Comparison of ENCODE assay signal across 32 cellular contexts in the genomic region with DNA sequence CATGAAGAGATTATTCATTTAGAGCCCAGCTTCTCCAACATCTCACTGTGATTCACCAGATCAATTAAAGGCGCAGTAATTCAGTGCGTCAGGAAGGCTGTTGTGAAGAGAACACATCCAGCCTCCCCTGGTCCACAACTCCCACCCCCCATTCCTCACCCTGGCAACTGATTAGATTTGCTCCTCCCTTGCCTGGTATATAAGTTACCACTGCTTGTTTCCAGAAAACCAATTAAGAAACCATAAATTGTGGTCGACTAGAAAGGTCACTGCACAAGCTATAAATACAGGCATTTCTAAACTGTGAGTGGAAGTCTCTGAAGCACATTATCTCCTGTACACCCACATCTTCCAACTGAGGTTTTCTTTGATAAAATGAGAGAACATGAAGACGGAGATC. TPM values are rescaled to one million over a fixed set of nuclear protein-coding genes. Genes with fewer than 3 reads are reported as not detected.
DNase-seq lines count a peak whose midpoint lies in the region; ATAC-seq, FAIRE-seq and TF ChIP-seq lines count a peak whose summit lies in the region.
"Had no signal": no experiment of that assay in that cellular context is flagged by ENCODE, and none has a peak within 500 bp of the region (broad histone marks: within the 10 kb centered on the region; RNA-seq: fewer than 3 reads in every experiment).

No MANE protein-coding gene starts in this region.

- peak overlapping the region; percentile 31 for H3K4me3 Mint-ChIP-seq in nephron progenitor cell
- H3K4me3 Mint-ChIP-seq in Calu3 (ENCODE audit: low read depth, unreplicated experiment) = no peak overlapping the region

- no peak overlapping the region for H3K27ac ChIP-seq in K562 (ENCODE audit: extremely low read depth, low read depth, low read length)
- H3K27ac ChIP-seq: BLaER1, colonic mucosa, gastroesophageal sphincter, HL-60, psoas muscle, SK-N-MC, vagina had no signal

- TF ChIP-seq EP300 in K562 (IDR thresholded peaks at IDR 0.05; ENCODE audit: low read length) = no peak

- no TSS peak for BruUV-seq in K562 (replicated peaks; lab: Mats Ljungman, UMichigan)
- no TSS peak for BruUV-seq in Calu3 (replicated peaks; lab: Mats Ljungman, UMichigan)

- H3K9ac ChIP-seq in K562 (ENCODE audit: insufficient read depth in 1 of 2, low read depth in 2 of 2, low read length in 2 of 2) = no peak overlapping the region
- H3K9ac ChIP-seq: BLaER1 had no signal

- ATAC-seq in K562 (no peak), GM18502 (IDR thresholded peaks at IDR 0.05; ENCODE audit: poor library complexity, unreplicated experiment) (no peak)
- ATAC-seq: esophagus mucosa, gastroesophageal sphincter, psoas muscle had no signal

- peaks cover 47 to 65% of the 10 kb centered on the region in 2 experiments for H3K27me3 ChIP-seq in K562 (ENCODE audit: control insufficient read depth in 2 of 2, insufficient read depth in 2 of 2, low read length in 2 of 2)
- H3K27me3 ChIP-seq: adrenal gland, BLaER1, colonic mucosa, gastroesophageal sphincter, vagina had no signal

- TF ChIP-seq CTCF in K562 (IDR thresholded peaks at IDR 0.05 in 2 of 3, conservative IDR thresholded peaks at IDR 0.05 in 1 of 3; ENCODE audit: insufficient read depth in 2 of 3, low read depth in 1 of 3, low read length in 3 of 3) = no peak
- no peak for TF ChIP-seq CTCF in nephron progenitor cell (IDR thresholded peaks at IDR 0.05)
- TF ChIP-seq CTCF in Calu3 (IDR thresholded peaks at IDR 0.05; ENCODE audit: unreplicated experiment) = no peak

- no peak overlapping the region for H3K4me2 ChIP-seq in K562 (ENCODE audit: insufficient read depth, low read length)
- H3K4me2 ChIP-seq: BLaER1 had no signal

- H3K9me1 ChIP-seq in K562 (ENCODE audit: control insufficient read depth, insufficient read depth, low read length) = no peaks in the 10 kb centered on the region

- H3K4me3 ChIP-seq in K562 = no peak overlapping the region
- H3K4me3 ChIP-seq: adrenal gland, BLaER1, colonic mucosa, gastroesophageal sphincter, HAP-1, psoas muscle, SK-N-MC, vagina had no signal

- H4K20me1 ChIP-seq in K562 (replicated peaks; ENCODE audit: control insufficient read depth, insufficient read depth, low read length) = no peaks in the 10 kb centered on the region; the same call in 1 of the 2 replicates
- H4K20me1 ChIP-seq: BLaER1 had no signal

- H3K36me3 ChIP-seq in K562 (ENCODE audit: control insufficient read depth, insufficient read depth, low read length) = no peaks in the 10 kb centered on the region
- H3K36me3 ChIP-seq: adrenal gland, BLaER1, colonic mucosa, gastroesophageal sphincter, HAP-1, vagina had no signal

- H3K36me3 Mint-ChIP-seq in nephron progenitor cell (ENCODE audit: low read depth) = no peaks in the 10 kb centered on the region
- H3K36me3 Mint-ChIP-seq in Calu3 (ENCODE audit: insufficient read depth, unreplicated experiment) = no peaks in the 10 kb centered on the region

- H3K9me3 ChIP-seq in K562 (replicated peaks; ENCODE audit: control insufficient read depth, insufficient read depth, low read depth, low read length) = no peaks in the 10 kb centered on the region
- H3K9me3 ChIP-seq: adrenal gland, BLaER1, colonic mucosa, gastroesophageal sphincter, HAP-1, psoas muscle, vagina had no signal

- CTCF ChIA-PET in K562 (lab: Yijun Ruan, JAX; ENCODE audit: low intra/inter-chr PET ratio) (no interaction called here), Calu3 (lab: Charles Lee) (interaction anchor here (1.3 kb wide), 1 partner anchor 25 kb away, joined by 5 read pairs; no protein-coding TSS in a partner anchor)

- TF ChIP-seq RAD21 in K562 (CRISPR knock-in tag; conservative IDR thresholded peaks at IDR 0.05 in 1 of 2, IDR thresholded peaks at IDR 0.05 in 1 of 2) = no peak

- in situ Hi-C loops in K562 (cut with MboI) = no loop called here

- DNase-seq in COLO829 (ENCODE audit: low spot score) = peak; percentile 84
- peak; percentile 14 for DNase-seq in NCI-H2227 (lab: John Stamatoyannopoulos, UW; ENCODE audit: unreplicated experiment)
- DNase-seq in K562 (ENCODE audit: extremely low read depth in 1 of 4, low spot score in 3 of 4) = no peak
- DNase-seq in nephron progenitor cell = peak; percentile 45
- DNase-seq in NCI-H345 (lab: John Stamatoyannopoulos, UW) = no peak
- DNase-seq in NCI-H2029 treated with DMSO at 0.1 percent for 48 hours (lab: John Stamatoyannopoulos, UW) = no peak
- DNase-seq in Calu3 = no peak
- DNase-seq: ACHN; activated CD4-positive, alpha-beta T cell treated with anti-CD3 and anti-CD28 coated beads for 4 hours; activated naive CD4-positive, alpha-beta T cell; activated T-cell treated with anti-CD3 and anti-CD28 coated beads, Interleukin-2, amount 50 U/mL, for 48 hours; colonic mucosa; effector memory CD4-positive, alpha-beta T cell; NCI-H1694 treated with DMSO at 0.1 percent for 48 hours; psoas muscle; small intestine; stimulated activated CD4-positive, alpha-beta T cell treated with anti-CD3 and anti-CD28 coated beads, Interleukin-2, amount 100 ng/mL, for 24 hours had no signal

- FAIRE-seq in K562 (lab: Jason Lieb, UNC) = no peak
- FAIRE-seq: bronchial epithelial cell, GM12892, islet of Langerhans, small intestine had no signal

- H3K9me3 Mint-ChIP-seq in nephron progenitor cell (no peaks in the 10 kb centered on the region), Calu3 (ENCODE audit: low read depth, unreplicated experiment) (no peaks in the 10 kb centered on the region)

- no peak for TF ChIP-seq POLR2A in K562 (conservative IDR thresholded peaks at IDR 0.05)

- no peaks in the 10 kb centered on the region for H3K79me2 ChIP-seq in K562 (ENCODE audit: control insufficient read depth, insufficient read depth, low read length)

- intact Hi-C loops in K562 (cut with micrococcal nuclease) (no loop called here), Calu3 (cut with micrococcal nuclease; ENCODE audit: unreplicated experiment) (no loop called here)

- H3K4me1 Mint-ChIP-seq in nephron progenitor cell (peaks cover 50% of the 10 kb centered on the region), Calu3 (ENCODE audit: low read depth, unreplicated experiment) (no peaks in the 10 kb centered on the region)

- no peak overlapping the region for H2AFZ ChIP-seq in K562 (ENCODE audit: low read depth, low read length)

- H3K4me1 ChIP-seq in K562 (replicated peaks in 1 of 2; ENCODE audit: control insufficient read depth in 2 of 2, insufficient read depth in 2 of 2, low read length in 2 of 2) = no peaks in the 10 kb centered on the region
- H3K4me1 ChIP-seq: BLaER1, colonic mucosa, HAP-1, psoas muscle, vagina had no signal

- peak overlapping the region; percentile 79 for H3K27ac Mint-ChIP-seq in nephron progenitor cell
- no peak overlapping the region for H3K27ac Mint-ChIP-seq in Calu3 (ENCODE audit: unreplicated experiment)

- POLR2A ChIA-PET in K562 (lab: Yijun Ruan, JAX) = interaction anchor here (0.6 to 0.7 kb wide), 3 partner anchors 16 to 465 kb away, joined by 3 read pairs; no protein-coding TSS in a partner anchor

- WGBS in K562 (ENCODE audit: insufficient coverage, low coverage, missing lambda C conversion rate) = 10% methylated on average over 4 of the region's 4 CpGs

- H3K27me3 Mint-ChIP-seq in nephron progenitor cell (ENCODE audit: low read depth, poor library complexity) (peaks cover 24% of the 10 kb centered on the region), Calu3 (ENCODE audit: unreplicated experiment) (peaks cover 96% of the 10 kb centered on the region)

TF ChIP-seq in K562, 482 proteins besides CTCF, POLR2A, EP300 and RAD21:
- TF ChIP-seq, protein P1, sequence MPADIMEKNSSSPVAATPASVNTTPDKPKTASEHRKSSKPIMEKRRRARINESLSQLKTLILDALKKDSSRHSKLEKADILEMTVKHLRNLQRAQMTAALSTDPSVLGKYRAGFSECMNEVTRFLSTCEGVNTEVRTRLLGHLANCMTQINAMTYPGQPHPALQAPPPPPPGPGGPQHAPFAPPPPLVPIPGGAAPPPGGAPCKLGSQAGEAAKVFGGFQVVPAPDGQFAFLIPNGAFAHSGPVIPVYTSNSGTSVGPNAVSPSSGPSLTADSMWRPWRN (IDR thresholded peaks at IDR 0.05; ENCODE audit: low read depth) = no peak
- TF ChIP-seq, protein P2, sequence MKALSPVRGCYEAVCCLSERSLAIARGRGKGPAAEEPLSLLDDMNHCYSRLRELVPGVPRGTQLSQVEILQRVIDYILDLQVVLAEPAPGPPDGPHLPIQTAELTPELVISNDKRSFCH (CRISPR knock-in tag; IDR thresholded peaks at IDR 0.05) = no peak
- TF ChIP-seq, protein P2 (tag; IDR thresholded peaks at IDR 0.05) = 0 out of 2 replicates have a peak, but pooled peaks have one; percentile 24

RNA-seq across cellular contexts. Expression of a gene that starts 41.9 kb away (rescaled TPM):
- total RNA-seq in K562 (2011; cell fraction: chromatin; rRNA removed; ENCODE audit: low replicate concordance) = not detected in 2 replicates
- not detected in 2 replicates for total RNA-seq in K562 (2011; cell fraction: nucleolus; rRNA removed)
- total RNA-seq in K562 (2011; cell fraction: nucleoplasm; rRNA removed) = not detected in 2 replicates
- not detected in 2 replicates for total RNA-seq in K562 (2014; rRNA removed)
- total RNA-seq in K562 (2014; rRNA removed; fragmentation: Illumina TruSeq; extraction: Trizol) = not detected in 2 replicates
- not detected in 2 replicates for total RNA-seq in K562 (2015; rRNA removed; fragmentation: Illumina TruSeq; extraction: Trizol)
- not detected in 2 replicates for total RNA-seq in K562 (2021)
- polyA plus RNA-seq in K562 (2011; rRNA removed) = not detected in 2 replicates
- not detected in 2 replicates for polyA plus RNA-seq in K562 (2011; cell fraction: cytosol; rRNA removed)
- not detected in 2 replicates for polyA plus RNA-seq in K562 (2011; cell fraction: nucleus; rRNA removed)
- polyA plus RNA-seq in K562 (2012) = not detected in 2 replicates
- not detected in 2 replicates for polyA plus RNA-seq in K562 (2014; fragmentation: Illumina TruSeq; extraction: Trizol)
- polyA plus RNA-seq in K562 (2014; fragmentation: Nextera tagmentation; extraction: Ambion mirVana) = not detected
- not detected in 2 replicates for polyA plus RNA-seq in K562 (2014; rRNA removed)
- not detected in 2 replicates for polyA minus RNA-seq in K562 (2011; rRNA and poly(A)+ RNA removed)
- not detected in 2 replicates for polyA minus RNA-seq in K562 (2011; cell fraction: cytosol; rRNA and poly(A)+ RNA removed)
- not detected in 2 replicates for polyA minus RNA-seq in K562 (2011; cell fraction: nucleus; rRNA and poly(A)+ RNA removed)
- not detected in 2 replicates for total RNA-seq in Calu3 (2022)
- total RNA-seq: bronchial epithelial cell; esophagus mucosa; lower leg skin; RPMI7951; T-helper 2 cell treated with Interferon-gamma antibody and Interleukin-4, amounts not matched to agents 100 ng/mL and 5 ng/mL, for 36 hours had no signal

Comparison
In these comparisons a context has a peak if more than half of its experiments do, and no peak if none do; other contexts are left out.
1. DNase-seq: peak in COLO829 (single experiment), NCI-H2227 (single experiment) and nephron progenitor cell (single experiment); none in K562 (0 of 4), NCI-H345 (single experiment), NCI-H2029 treated with DMSO at 0.1 percent for 48 hours (single experiment) and Calu3 (single experiment).